Comparison of ENCODE assay signal across 1 cellular context in the genomic region with DNA sequence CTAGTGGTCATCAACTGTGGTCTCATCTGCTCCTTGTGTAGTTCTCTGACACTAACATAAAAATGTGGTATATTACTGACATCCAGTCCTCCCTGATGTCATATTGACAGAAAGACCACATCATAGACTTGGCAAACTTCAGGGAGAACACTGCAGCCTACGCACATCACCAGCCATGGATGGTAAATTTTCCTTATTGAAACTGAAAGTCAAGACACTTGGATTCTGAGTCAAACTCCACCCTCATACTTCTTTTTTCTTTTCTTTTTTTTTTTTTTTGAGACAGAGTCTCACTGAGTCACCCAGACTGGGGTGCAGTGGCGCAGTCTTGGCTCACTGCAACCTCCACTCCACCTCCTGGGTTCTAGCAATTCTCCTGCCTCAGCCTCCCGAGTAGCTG.
TF ChIP-seq lines count a peak whose summit lies in the region.

No MANE protein-coding gene starts in this region.

TF ChIP-seq in IMR-90, 13 proteins besides CTCF, POLR2A, EP300 and RAD21:
- no peak for TF ChIP-seq BHLHE40 (IDR thresholded peaks at IDR 0.05; ENCODE audit: low read depth, low read length)
- no peak for TF ChIP-seq SMC3 (IDR thresholded peaks at IDR 0.05; ENCODE audit: low read depth, low read length)
- TF ChIP-seq RFX5 (IDR thresholded peaks at IDR 0.05; ENCODE audit: low read depth, low read length), result no peak
- TF ChIP-seq MAFK (IDR thresholded peaks at IDR 0.05; ENCODE audit: low read depth, low read length), result no peak
- TF ChIP-seq MAZ (IDR thresholded peaks at IDR 0.05; ENCODE audit: borderline replicate concordance, low read depth, low read length), result no peak
- no peak for TF ChIP-seq CHD1 (IDR thresholded peaks at IDR 0.05; ENCODE audit: low read depth, low read length)
- no peak for TF ChIP-seq MXI1 (IDR thresholded peaks at IDR 0.05; ENCODE audit: borderline replicate concordance, low read depth, low read length)
- TF ChIP-seq CEBPB (IDR thresholded peaks at IDR 0.05; ENCODE audit: low read depth, low read length), result no peak
- TF ChIP-seq NFE2L2 (IDR thresholded peaks at IDR 0.05; ENCODE audit: low read depth, low read length), result no peak
- no peak for TF ChIP-seq FOS (IDR thresholded peaks at IDR 0.05; ENCODE audit: low read depth, low read length)
- TF ChIP-seq, protein P1, sequence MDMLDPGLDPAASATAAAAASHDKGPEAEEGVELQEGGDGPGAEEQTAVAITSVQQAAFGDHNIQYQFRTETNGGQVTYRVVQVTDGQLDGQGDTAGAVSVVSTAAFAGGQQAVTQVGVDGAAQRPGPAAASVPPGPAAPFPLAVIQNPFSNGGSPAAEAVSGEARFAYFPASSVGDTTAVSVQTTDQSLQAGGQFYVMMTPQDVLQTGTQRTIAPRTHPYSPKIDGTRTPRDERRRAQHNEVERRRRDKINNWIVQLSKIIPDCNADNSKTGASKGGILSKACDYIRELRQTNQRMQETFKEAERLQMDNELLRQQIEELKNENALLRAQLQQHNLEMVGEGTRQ (IDR thresholded peaks at IDR 0.05; ENCODE audit: low read depth, low read length), result no peak
